ENCODE assay signal across 15 cellular contexts in the genomic region with DNA sequence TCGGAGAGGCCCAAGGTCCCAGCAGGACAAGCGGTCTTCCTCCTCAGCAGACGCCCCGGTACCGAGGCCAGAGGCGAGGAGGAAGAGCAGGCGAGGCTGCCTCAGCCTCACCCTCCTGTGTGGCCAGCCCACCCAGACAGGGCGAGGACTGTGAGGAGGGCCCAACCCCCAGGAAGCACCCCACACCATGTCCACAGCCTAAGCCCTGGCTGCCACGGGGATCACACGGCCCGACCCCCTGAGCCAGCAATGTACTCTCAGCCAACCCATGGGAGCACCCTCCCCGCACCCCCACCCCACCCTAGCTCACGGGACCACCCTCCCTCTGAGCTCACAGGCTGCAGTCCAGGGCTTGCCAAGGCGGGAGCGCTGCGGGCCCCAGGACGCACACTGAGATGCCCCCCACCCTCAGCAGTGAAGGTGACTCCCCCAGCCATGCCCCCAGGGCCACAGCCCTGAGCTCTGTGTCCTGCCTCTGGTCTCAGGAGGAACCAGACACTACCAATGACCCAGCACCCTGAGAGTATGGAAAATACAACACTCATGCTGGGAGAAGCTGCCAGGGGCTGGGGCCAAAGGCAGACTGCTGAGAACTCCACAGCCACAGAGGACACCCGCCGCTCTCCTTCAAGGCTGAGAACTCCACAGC.
A peak's percentile ranks its signal among the peaks of the same experiment; 100 is the strongest.
DNase-seq lines count a peak whose midpoint lies in the region; ATAC-seq and TF ChIP-seq lines count a peak whose summit lies in the region.
"Had no signal": no experiment of that assay in that cellular context is flagged by ENCODE, and none has a peak within 500 bp of the region (broad histone marks: within the 10 kb centered on the region; RNA-seq: fewer than 3 reads in every experiment).

No MANE protein-coding gene starts in this region.

- no peak overlapping the region for H3K27ac Mint-ChIP-seq in CD4-positive, alpha-beta T cell
- peak overlapping the region; percentile 87 for H3K27ac Mint-ChIP-seq in activated CD8-positive, alpha-beta T cell treated with anti-CD3 and anti-CD28 coated beads, Interleukin-2, amount 10 ng/mL, durations not matched to agents 7 days and 5 days
- H3K27ac Mint-ChIP-seq in stimulated activated memory B cell treated with anti-CD40 and anti-IgM and Interleukin-4, amounts not matched to agents 10 μg/mL and 1 μg/mL and 100 μg/mL, for 72 hours = peak overlapping the region; percentile 91

- intact Hi-C loops in CD4-positive, alpha-beta T cell (cut with DNase I, micrococcal nuclease) = no loop called here

- H3K36me3 Mint-ChIP-seq in CD4-positive, alpha-beta T cell (ENCODE audit: low read depth) = peaks cover 13% of the 10 kb centered on the region
- H3K36me3 Mint-ChIP-seq in activated CD8-positive, alpha-beta T cell treated with anti-CD3 and anti-CD28 coated beads, Interleukin-2, amount 10 ng/mL, durations not matched to agents 7 days and 5 days (ENCODE audit: low read depth) = peaks cover 5% of the 10 kb centered on the region
- peaks cover 50% of the 10 kb centered on the region for H3K36me3 Mint-ChIP-seq in stimulated activated memory B cell treated with anti-CD40 and anti-IgM and Interleukin-4, amounts not matched to agents 10 μg/mL and 1 μg/mL and 100 μg/mL, for 72 hours

- no peaks in the 10 kb centered on the region for H3K9me3 Mint-ChIP-seq in CD4-positive, alpha-beta T cell
- no peaks in the 10 kb centered on the region for H3K9me3 Mint-ChIP-seq in activated CD8-positive, alpha-beta T cell treated with anti-CD3 and anti-CD28 coated beads, Interleukin-2, amount 10 ng/mL, durations not matched to agents 7 days and 5 days (ENCODE audit: insufficient read depth)
- no peaks in the 10 kb centered on the region for H3K9me3 Mint-ChIP-seq in stimulated activated memory B cell treated with anti-CD40 and anti-IgM and Interleukin-4, amounts not matched to agents 10 μg/mL and 1 μg/mL and 100 μg/mL, for 72 hours

- DNase-seq in CD4-positive, alpha-beta T cell = no peak
- DNase-seq in HL-60 (ENCODE audit: low read depth in 1 of 2, low spot score in 1 of 2) = no peak
- DNase-seq in activated CD8-positive, alpha-beta T cell treated with anti-CD3 and anti-CD28 coated beads, Interleukin-2, amount 10 ng/mL, durations not matched to agents 7 days and 5 days = no peak
- DNase-seq in EL = no peak
- DNase-seq in cerebellum (ENCODE audit: low spot score) = no peak
- DNase-seq in effector CD4-positive, alpha-beta T cell = no peak
- DNase-seq: DMS53, NCI-H1092, NCI-H187, NCI-H446 treated with DMSO at 0.1 percent for 48 hours, NCI-H774, SIG-M5 had no signal

- CTCF ChIA-PET in CD4-positive, alpha-beta T cell (lab: Charles Lee) = no interaction called here
- CTCF ChIA-PET in activated CD8-positive, alpha-beta T cell treated with anti-CD3 and anti-CD28 coated beads, Interleukin-2, amount 10 ng/mL, durations not matched to agents 7 days and 5 days (lab: Charles Lee) = no interaction called here

- peaks cover 13% of the 10 kb centered on the region for H3K4me1 Mint-ChIP-seq in CD4-positive, alpha-beta T cell (ENCODE audit: low read depth)
- peaks cover 14% of the 10 kb centered on the region for H3K4me1 Mint-ChIP-seq in activated CD8-positive, alpha-beta T cell treated with anti-CD3 and anti-CD28 coated beads, Interleukin-2, amount 10 ng/mL, durations not matched to agents 7 days and 5 days (ENCODE audit: low read depth)
- H3K4me1 Mint-ChIP-seq in stimulated activated memory B cell treated with anti-CD40 and anti-IgM and Interleukin-4, amounts not matched to agents 10 μg/mL and 1 μg/mL and 100 μg/mL, for 72 hours = peaks cover 15% of the 10 kb centered on the region

- ATAC-seq in CD4-positive, alpha-beta T cell (ENCODE audit: poor library complexity) = no peak
- no peak for ATAC-seq in activated CD8-positive, alpha-beta T cell treated with anti-CD3 and anti-CD28 coated beads, Interleukin-2, amount 10 ng/mL, durations not matched to agents 7 days and 5 days
- ATAC-seq in stimulated activated memory B cell treated with anti-CD40 and anti-IgM and Interleukin-4, amounts not matched to agents 10 μg/mL and 1 μg/mL and 100 μg/mL, for 72 hours = peak; percentile 31

- H3K9me3 ChIP-seq in CD4-positive, alpha-beta T cell (ENCODE audit: control insufficient read depth, low read length) = no peaks in the 10 kb centered on the region
- H3K9me3 ChIP-seq: Peyer's patch had no signal

- H3K27me3 Mint-ChIP-seq in CD4-positive, alpha-beta T cell = no peaks in the 10 kb centered on the region
- H3K27me3 Mint-ChIP-seq in activated CD8-positive, alpha-beta T cell treated with anti-CD3 and anti-CD28 coated beads, Interleukin-2, amount 10 ng/mL, durations not matched to agents 7 days and 5 days (ENCODE audit: low read depth) = no peaks in the 10 kb centered on the region
- H3K27me3 Mint-ChIP-seq in stimulated activated memory B cell treated with anti-CD40 and anti-IgM and Interleukin-4, amounts not matched to agents 10 μg/mL and 1 μg/mL and 100 μg/mL, for 72 hours = no peaks in the 10 kb centered on the region

- POLR2A ChIA-PET in CD4-positive, alpha-beta T cell (lab: Charles Lee) = no interaction called here
- POLR2A ChIA-PET in activated CD8-positive, alpha-beta T cell treated with anti-CD3 and anti-CD28 coated beads, Interleukin-2, amount 10 ng/mL, durations not matched to agents 7 days and 5 days (lab: Charles Lee) = no interaction called here

- peak overlapping the region; percentile 14 for H3K27ac ChIP-seq in CD4-positive, alpha-beta T cell (ENCODE audit: low read depth, low read length)
- H3K27ac ChIP-seq in HL-60 (replicated peaks) = peak overlapping the region; percentile 78
- H3K27ac ChIP-seq: C4-2B had no signal

- H3K4me3 Mint-ChIP-seq in CD4-positive, alpha-beta T cell = no peak overlapping the region
- H3K4me3 Mint-ChIP-seq in activated CD8-positive, alpha-beta T cell treated with anti-CD3 and anti-CD28 coated beads, Interleukin-2, amount 10 ng/mL, durations not matched to agents 7 days and 5 days = no peak overlapping the region
- no peak overlapping the region for H3K4me3 Mint-ChIP-seq in stimulated activated memory B cell treated with anti-CD40 and anti-IgM and Interleukin-4, amounts not matched to agents 10 μg/mL and 1 μg/mL and 100 μg/mL, for 72 hours

- no peak for TF ChIP-seq CTCF in CD4-positive, alpha-beta T cell (IDR thresholded peaks at IDR 0.05)
- TF ChIP-seq CTCF in HL-60 (IDR thresholded peaks at IDR 0.05; ENCODE audit: insufficient read depth, low read length) = no peak

- no peak overlapping the region for H3K4me3 ChIP-seq in HL-60 (replicated peaks; ENCODE audit: insufficient read depth, low read length)

- no peaks in the 10 kb centered on the region for H3K27me3 ChIP-seq in CD4-positive, alpha-beta T cell (ENCODE audit: control insufficient read depth, insufficient read depth, low read length)
- no peaks in the 10 kb centered on the region for H3K27me3 ChIP-seq in HL-60 (ENCODE audit: insufficient read depth, poor library complexity, severe bottlenecking)
- H3K27me3 ChIP-seq: Peyer's patch had no signal
